ENCODE assay signal across 25 cellular contexts in the genomic region with DNA sequence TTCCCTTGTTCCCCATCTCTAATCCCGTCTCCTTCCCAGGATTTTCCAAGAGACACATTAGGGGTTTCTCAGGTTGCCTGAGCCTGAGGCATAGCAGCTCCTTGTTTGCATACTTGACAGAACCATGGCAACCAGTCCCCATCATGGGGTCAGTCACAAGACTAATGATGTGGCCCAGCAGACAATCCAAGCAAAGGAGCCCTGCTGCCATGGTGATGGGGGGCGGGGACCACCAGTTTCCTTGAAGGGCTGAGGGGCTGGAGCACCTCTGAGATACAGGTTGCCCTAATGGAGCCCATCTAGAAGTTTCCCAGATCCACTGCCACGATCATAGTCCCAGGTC. TPM values are rescaled to one million over a fixed set of nuclear protein-coding genes. Genes with fewer than 3 reads are reported as not detected.
A peak's percentile ranks its signal among the peaks of the same experiment; 100 is the strongest.
DNase-seq lines count a peak whose midpoint lies in the region; ATAC-seq and TF ChIP-seq lines count a peak whose summit lies in the region.
"Had no signal": no experiment of that assay in that cellular context is flagged by ENCODE, and none has a peak within 500 bp of the region (broad histone marks: within the 10 kb centered on the region; RNA-seq: fewer than 3 reads in every experiment).

No MANE protein-coding gene starts in this region.

- no peak overlapping the region for H3K23ac ChIP-seq in mesenchymal stem cell (ENCODE audit: low read length in 2 of 2)

- H2AFZ ChIP-seq in mesenchymal stem cell (ENCODE audit: low read depth, low read length), result no peak overlapping the region

- no peak overlapping the region for H3K4me3 ChIP-seq in mesenchymal stem cell (ENCODE audit: insufficient read depth in 1 of 2, low read depth in 1 of 2, low read length in 2 of 2)
- H3K4me3 ChIP-seq: body of pancreas, spleen, tibial artery had no signal

- no peaks in the 10 kb centered on the region for H3K36me3 ChIP-seq in mesenchymal stem cell (ENCODE audit: control insufficient read depth in 1 of 2, insufficient read depth in 2 of 2, low read depth in 1 of 2, low read length in 2 of 2)
- H3K36me3 ChIP-seq: BE2C, spleen, tibial artery had no signal

- 72% methylated on average over 3 of the region's 3 CpGs for WGBS in mesenchymal stem cell

- H2AK5ac ChIP-seq in mesenchymal stem cell (ENCODE audit: low read length, severe bottlenecking), result no peak overlapping the region

- no peaks in the 10 kb centered on the region for H3K9me3 Mint-ChIP-seq in HFFc6
- H3K9me3 Mint-ChIP-seq: activated naive CD4-positive, alpha-beta T cell treated with anti-CD3 and anti-CD28 coated beads, Interleukin-2, amount 10 ng/mL, durations not matched to agents 7 days and 5 days; nephron had no signal

- no peak overlapping the region for H2BK15ac ChIP-seq in mesenchymal stem cell (ENCODE audit: low read depth, poor library complexity, severe bottlenecking)

- H2BK120ac ChIP-seq in mesenchymal stem cell (ENCODE audit: low read depth, low read length), result no peak overlapping the region

- H3K9me3 ChIP-seq in mesenchymal stem cell (ENCODE audit: control insufficient read depth, low read length), result no peaks in the 10 kb centered on the region
- H3K9me3 ChIP-seq: BE2C, body of pancreas, spleen, tibial artery had no signal

- H4K91ac ChIP-seq in mesenchymal stem cell (ENCODE audit: low read length), result no peak overlapping the region

- H3K36me3 Mint-ChIP-seq in HFFc6 (ENCODE audit: low read depth), result no peaks in the 10 kb centered on the region
- H3K36me3 Mint-ChIP-seq: activated naive CD4-positive, alpha-beta T cell treated with anti-CD3 and anti-CD28 coated beads, Interleukin-2, amount 10 ng/mL, durations not matched to agents 7 days and 5 days had no signal

- no peak overlapping the region for H3K27ac ChIP-seq in mesenchymal stem cell (ENCODE audit: low read length, poor library complexity, severe bottlenecking)
- H3K27ac ChIP-seq: body of pancreas, spleen, tibial artery had no signal

- no peak overlapping the region for H4K8ac ChIP-seq in mesenchymal stem cell (ENCODE audit: low read length)

- no peak overlapping the region for H2BK12ac ChIP-seq in mesenchymal stem cell (ENCODE audit: low read length in 2 of 2)

- H3K4me3 Mint-ChIP-seq in HFFc6, result peak overlapping the region; percentile 38; the same call in 1 of the 2 replicates
- H3K4me3 Mint-ChIP-seq: activated naive CD4-positive, alpha-beta T cell treated with anti-CD3 and anti-CD28 coated beads, Interleukin-2, amount 10 ng/mL, durations not matched to agents 7 days and 5 days; nephron had no signal

- H3K27me3 ChIP-seq in mesenchymal stem cell (ENCODE audit: control insufficient read depth in 1 of 2, insufficient read depth in 1 of 2, low read length in 2 of 2), result peaks cover 18 to 68% of the 10 kb centered on the region in 2 experiments
- H3K27me3 ChIP-seq: BE2C, body of pancreas had no signal

- peak overlapping the region; percentile 98 for H3K27ac Mint-ChIP-seq in HFFc6
- H3K27ac Mint-ChIP-seq: activated naive CD4-positive, alpha-beta T cell treated with anti-CD3 and anti-CD28 coated beads, Interleukin-2, amount 10 ng/mL, durations not matched to agents 7 days and 5 days; nephron had no signal

- H3K4me1 ChIP-seq in mesenchymal stem cell (ENCODE audit: control insufficient read depth, insufficient read depth, low read depth, low read length), result no peaks in the 10 kb centered on the region
- H3K4me1 ChIP-seq: BE2C, body of pancreas, spleen, tibial artery had no signal

- H3K27me3 Mint-ChIP-seq in HFFc6 (ENCODE audit: insufficient read depth), result peaks cover 11% of the 10 kb centered on the region

- no peak for ATAC-seq in GM21367 (IDR thresholded peaks at IDR 0.05; ENCODE audit: unreplicated experiment)
- ATAC-seq: body of pancreas, HepG2 had no signal

- peak overlapping the region; percentile 78 for H3K9ac ChIP-seq in mesenchymal stem cell (ENCODE audit: low read length)

- peaks cover 18% of the 10 kb centered on the region for H3K4me1 Mint-ChIP-seq in HFFc6 (ENCODE audit: low read depth)
- H3K4me1 Mint-ChIP-seq: activated naive CD4-positive, alpha-beta T cell treated with anti-CD3 and anti-CD28 coated beads, Interleukin-2, amount 10 ng/mL, durations not matched to agents 7 days and 5 days; nephron had no signal

- TF ChIP-seq CTCF in HFFc6 (IDR thresholded peaks at IDR 0.05), result no peak

- no peak overlapping the region for H3K14ac ChIP-seq in mesenchymal stem cell (ENCODE audit: low read length in 2 of 2)

- no peak overlapping the region for H2BK5ac ChIP-seq in mesenchymal stem cell (ENCODE audit: low read depth, low read length, poor library complexity, severe bottlenecking)

- no peak overlapping the region for H3K4me2 ChIP-seq in mesenchymal stem cell (ENCODE audit: low read length, poor library complexity, severe bottlenecking)

- no peak overlapping the region for H3K18ac ChIP-seq in mesenchymal stem cell (ENCODE audit: low read depth in 1 of 2, low read length in 2 of 2)

- H3K4ac ChIP-seq in mesenchymal stem cell (ENCODE audit: low read depth in 1 of 2, low read length in 2 of 2), result no peak overlapping the region

- H3K79me1 ChIP-seq in mesenchymal stem cell (replicated peaks; ENCODE audit: low read length, poor library complexity, severe bottlenecking), result no peaks in the 10 kb centered on the region

- DNase-seq in DMS79 treated with DMSO at 0.1 percent for 48 hours (lab: John Stamatoyannopoulos, UW) (peak; percentile 50), HFFc6 (peak; percentile 80), astrocyte of the hippocampus (ENCODE audit: low read depth, low spot score) (peak; percentile 16), mesenchymal stem cell (peak; percentile 65), NCI-H510A treated with DMSO at 0.1 percent for 48 hours (lab: John Stamatoyannopoulos, UW) (no peak), hippocampal formation (lab: John Stamatoyannopoulos, UW) (no peak), COLO829 (ENCODE audit: low spot score) (no peak)
- DNase-seq: activated CD4-positive, alpha-beta T cell treated with anti-CD3 and anti-CD28 coated beads, Interleukin-2, amount 50 U/mL, for 4 hours; activated naive CD4-positive, alpha-beta T cell treated with anti-CD3 and anti-CD28 coated beads, Interleukin-2, amount 10 ng/mL, durations not matched to agents 7 days and 5 days; BE2C; dermis blood vessel endothelial cell; glutamatergic neuron; mammary epithelial cell; MM.1S; NCI-H2029; RPMI8226; spleen; SW 1271 had no signal

RNA-seq across cellular contexts. Expression of a gene that starts 18.4 kb away (rescaled TPM):
- not detected for total RNA-seq in HFFc6 (2021; fragmentation: NEBNext Ultra II Directional; extraction: Animal tissue kit (Norgen Biotek cat#: 25700))
- polyA plus RNA-seq in mesenchymal stem cell (2013, experiment 1 of 2), result not detected
- polyA plus RNA-seq in mesenchymal stem cell (2013, experiment 2 of 2), result not detected
- total RNA-seq: body of pancreas, dermis blood vessel endothelial cell, HepG2, mammary epithelial cell, pulmonary artery endothelial cell had no signal
- polyA plus RNA-seq: esophagus, HepG2, mammary epithelial cell, spleen had no signal

RNA-seq across cellular contexts. Expression of a gene that starts 36.8 kb away (rescaled TPM):
- total RNA-seq in HFFc6 (2021; fragmentation: NEBNext Ultra II Directional; extraction: Animal tissue kit (Norgen Biotek cat#: 25700)), result 10 to 100 TPM; 46.9 to 59.4 (median 53.0) TPM
- polyA plus RNA-seq in mesenchymal stem cell (2013, experiment 1 of 2), result 67.3 TPM
- polyA plus RNA-seq in mesenchymal stem cell (2013, experiment 2 of 2), result 68.7 TPM

RNA-seq across cellular contexts. Expression of a gene that starts 41.7 kb away (rescaled TPM):
- total RNA-seq in HFFc6 (2021; fragmentation: NEBNext Ultra II Directional; extraction: Animal tissue kit (Norgen Biotek cat#: 25700)), result 10 to 100 TPM in 5 of 6 experiments, 1 to 10 TPM in 1; 5.2 to 18.3 (median 15.2) TPM
- 0.36 TPM for polyA plus RNA-seq in mesenchymal stem cell (2013, experiment 1 of 2)
- polyA plus RNA-seq in mesenchymal stem cell (2013, experiment 2 of 2), result 0.47 TPM
- total RNA-seq: HepG2, mammary epithelial cell, pulmonary artery endothelial cell, spleen had no signal

Comparison
In these comparisons a context has a peak if more than half of its experiments do, and no peak if none do; other contexts are left out.
1. DNase-seq: peak in DMS79 treated with DMSO at 0.1 percent for 48 hours (single experiment), HFFc6 (single experiment), astrocyte of the hippocampus (single experiment) and mesenchymal stem cell (single experiment); none in NCI-H510A treated with DMSO at 0.1 percent for 48 hours (single experiment), hippocampal formation (0 of 2) and COLO829 (single experiment).